ENCODE assay signal across 8 cellular contexts in the genomic region with DNA sequence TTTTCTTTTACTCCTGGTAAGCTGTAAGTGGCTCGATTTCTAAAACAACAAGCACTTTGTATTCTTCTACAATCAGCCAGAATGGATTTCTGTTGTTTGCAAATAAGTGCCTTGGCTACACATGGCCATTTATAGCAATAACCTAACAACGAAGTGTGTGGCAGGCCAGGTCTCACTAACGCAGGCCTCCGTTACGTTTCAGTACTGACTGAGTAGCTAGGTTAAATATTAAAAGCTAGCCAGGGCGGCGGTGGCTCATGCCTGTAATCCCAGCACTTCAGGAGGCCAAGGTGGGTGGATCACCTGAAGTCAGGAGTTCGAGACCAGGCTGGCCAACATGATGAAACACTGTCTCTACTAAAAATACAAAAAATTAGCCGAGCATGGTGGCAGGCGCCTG. TPM values are rescaled to one million over a fixed set of nuclear protein-coding genes. Genes with fewer than 3 reads are reported as not detected.
DNase-seq lines count a peak whose midpoint lies in the region; ATAC-seq, FAIRE-seq and TF ChIP-seq lines count a peak whose summit lies in the region.
"Not testable (repeated sequence)": the region's sequence is repeated elsewhere in the genome, so short reads cannot be mapped to it uniquely, and the experiment has no call there.

No MANE protein-coding gene starts in this region.

- FAIRE-seq in A549 (lab: Jason Lieb, UNC) = not testable (repeated sequence)

- not testable (repeated sequence) for H2AFZ ChIP-seq in DND-41 (ENCODE audit: low read depth, low read length)

- H3K4me1 ChIP-seq in A549 (peaks cover 82% of the 10 kb centered on the region), DND-41 (ENCODE audit: insufficient read depth, low read length) (peaks cover 88% of the 10 kb centered on the region), esophagus muscularis mucosa (peaks cover 85 to 100% (median 96%) of the 10 kb centered on the region in 4 donors), mucosa of descending colon (ENCODE audit: low read depth) (peaks cover 57% of the 10 kb centered on the region), gastrocnemius medialis (peaks cover 90 to 94% of the 10 kb centered on the region in 2 donors), upper lobe of right lung (peaks cover 88% of the 10 kb centered on the region)

- H3K36me3 Mint-ChIP-seq in activated naive CD8-positive, alpha-beta T cell = not testable (repeated sequence)

- peak overlapping the region; percentile 21; the same call in 1 of the 3 replicates for H3K4me2 ChIP-seq in A549
- H3K4me2 ChIP-seq in DND-41 (ENCODE audit: insufficient read depth, low read length) = not testable (repeated sequence)

- 52% methylated on average over 10 of the region's 10 CpGs for WGBS in A549 (ENCODE audit: missing lambda C conversion rate)
- 71% methylated on average over 10 of the region's 10 CpGs for WGBS in esophagus muscularis mucosa

- TF ChIP-seq RAD21 in A549 (conservative IDR thresholded peaks at IDR 0.05 in 1 of 2, IDR thresholded peaks at IDR 0.05 in 1 of 2) = not testable (repeated sequence)

- peak overlapping the region; percentile 22 for H3K27ac Mint-ChIP-seq in activated naive CD8-positive, alpha-beta T cell

- peaks cover 21% of the 10 kb centered on the region for H3K36me3 ChIP-seq in DND-41 (ENCODE audit: insufficient read depth, low read length)
- not testable (repeated sequence) for H3K36me3 ChIP-seq in esophagus muscularis mucosa; mucosa of descending colon (ENCODE audit: low read depth); gastrocnemius medialis; upper lobe of right lung

- H3K27ac ChIP-seq in A549 (peak overlapping the region; percentile 30 to 46; a peak in 3 of 6 replicates), DND-41 (ENCODE audit: low read length) (peak overlapping the region; percentile 88; the same call in 1 of the 2 replicates), esophagus muscularis mucosa (replicated peaks in 1 of 4) (peak overlapping the region in 3 of 4 donors; percentile 9 to 45 (median 37)), gastrocnemius medialis (peak overlapping the region; percentile 84 to 87 (median 86)), upper lobe of right lung (peak overlapping the region; percentile 17)

- H3K27me3 Mint-ChIP-seq in activated naive CD8-positive, alpha-beta T cell = not testable (repeated sequence)

- not testable (repeated sequence) for TF ChIP-seq CTCF in A549 (IDR thresholded peaks at IDR 0.05); DND-41 (IDR thresholded peaks at IDR 0.05; ENCODE audit: borderline replicate concordance, extremely low read depth, low read length, poor library complexity, severe bottlenecking); esophagus muscularis mucosa (IDR thresholded peaks at IDR 0.05); mucosa of descending colon (IDR thresholded peaks at IDR 0.05); gastrocnemius medialis (IDR thresholded peaks at IDR 0.05 in 4 of 5, conservative IDR thresholded peaks at IDR 0.05 in 1 of 5); upper lobe of right lung (IDR thresholded peaks at IDR 0.05)

- peaks cover 98% of the 10 kb centered on the region for H3K79me2 ChIP-seq in DND-41 (ENCODE audit: insufficient read depth, low read length)

- H3K9ac ChIP-seq in DND-41 (ENCODE audit: low read depth, low read length) = not testable (repeated sequence)

- intact Hi-C loops in esophagus muscularis mucosa (cut with DNase I); left colon (cut with DNase I, micrococcal nuclease); mucosa of descending colon (cut with DNase I, micrococcal nuclease); gastrocnemius medialis (cut with DNase I; ENCODE audit: low total_unique reads); upper lobe of right lung (cut with DNase I): not testable (repeated sequence)

- not testable (repeated sequence) for TF ChIP-seq POLR2A in A549 (IDR thresholded peaks at IDR 0.05; ENCODE audit: low read length); esophagus muscularis mucosa (IDR thresholded peaks at IDR 0.05; ENCODE audit: low read depth); gastrocnemius medialis (IDR thresholded peaks at IDR 0.05)

- H3K4me3 ChIP-seq in A549; DND-41 (ENCODE audit: low read depth in 1 of 2, low read length in 2 of 2); esophagus muscularis mucosa; mucosa of descending colon; gastrocnemius medialis; upper lobe of right lung: not testable (repeated sequence)

- H3K27me3 ChIP-seq in DND-41 (ENCODE audit: insufficient read depth, low read length, poor library complexity); esophagus muscularis mucosa; gastrocnemius medialis; upper lobe of right lung: not testable (repeated sequence)

- DNase-seq in A549 (ENCODE audit: low read depth in 1 of 2, low spot score in 1 of 2); DND-41; esophagus muscularis mucosa (ENCODE audit: extremely low spot score); left colon; mucosa of descending colon; gastrocnemius medialis: not testable (repeated sequence)
- peak; percentile 30 for DNase-seq in upper lobe of right lung

- peaks cover 58% of the 10 kb centered on the region for H4K20me1 ChIP-seq in DND-41 (ENCODE audit: insufficient read depth, low read length)

- not testable (repeated sequence) for ATAC-seq in A549; DND-41 (ENCODE audit: insufficient read depth, low read depth); gastrocnemius medialis; upper lobe of right lung
- ATAC-seq in left colon = peak; percentile 53
- peak; percentile 50 for ATAC-seq in mucosa of descending colon

- peaks cover 96% of the 10 kb centered on the region for H3K4me1 Mint-ChIP-seq in activated naive CD8-positive, alpha-beta T cell (ENCODE audit: low read depth)

- TF ChIP-seq EP300 in A549 (IDR thresholded peaks at IDR 0.05); esophagus muscularis mucosa (IDR thresholded peaks at IDR 0.05): not testable (repeated sequence)

- in situ Hi-C loops in gastrocnemius medialis (cut with MboI; ENCODE audit: low sequenced_read_pairs in 4 of 4) = not testable (repeated sequence)

- not testable (repeated sequence) for H3K9me3 Mint-ChIP-seq in activated naive CD8-positive, alpha-beta T cell (ENCODE audit: low read depth)

- not testable (repeated sequence) for H3K4me3 Mint-ChIP-seq in activated naive CD8-positive, alpha-beta T cell

- POLR2A ChIA-PET in A549 (lab: Yijun Ruan, JAX) = not testable (repeated sequence)

- CTCF ChIA-PET in A549 (lab: Yijun Ruan, JAX) = interaction anchor here (1.0 to 1.7 kb wide), 4 partner anchors 9 to 43 kb away, joined by 3 to 4 read pairs (median 4); no protein-coding TSS in a partner anchor

- H3K9me3 ChIP-seq in A549; DND-41 (ENCODE audit: insufficient read depth, low read length, severe bottlenecking); esophagus muscularis mucosa; mucosa of descending colon; gastrocnemius medialis; upper lobe of right lung: not testable (repeated sequence)

RNA-seq across cellular contexts. Expression of gene CCDC12, which starts 19.1 kb away (rescaled TPM):
- polyA plus RNA-seq in A549 (2011; rRNA removed) = 21.7 and 34.8 TPM in 2 replicates
- polyA plus RNA-seq in A549 (2012; cell fraction: cytosol; rRNA removed) = 53.8 and 83.7 TPM in 2 replicates
- 44.0 and 54.7 TPM in 2 replicates for polyA plus RNA-seq in A549 (2012; cell fraction: nucleus; rRNA removed)
- 74.2 to 81.0 TPM (median 79.2 TPM) in 3 replicates for polyA plus RNA-seq in A549 (2017; fragmentation: RNase III; extraction: RNeasy Plus Mini Kit Qiagen cat#74134 plus additional on column Dnase treatment)
- 30.5 and 33.9 TPM in 2 replicates for polyA minus RNA-seq in A549 (2011; rRNA and poly(A)+ RNA removed)
- 10 to 100 TPM; 27.5 to 54.8 (median 36.7) TPM for total RNA-seq in esophagus muscularis mucosa
- total RNA-seq in left colon = 10 to 100 TPM; 40.0 to 54.4 TPM
- 10 to 100 TPM; 40.7 to 59.2 (median 45.0) TPM for total RNA-seq in mucosa of descending colon
- total RNA-seq in gastrocnemius medialis = 10 to 100 TPM; 24.6 to 32.0 (median 29.0) TPM
- total RNA-seq in upper lobe of right lung = 42.1 TPM

RNA-seq across cellular contexts. Expression of gene NBEAL2, which starts 22.0 kb away (rescaled TPM):
- polyA plus RNA-seq in A549 (2011; rRNA removed) (9.6 and 13.3 TPM in 2 replicates), A549 (2017; fragmentation: RNase III; extraction: RNeasy Plus Mini Kit Qiagen cat#74134 plus additional on column Dnase treatment) (43.4 to 54.0 TPM (median 47.3 TPM) in 3 replicates)
- 45.5 and 60.4 TPM in 2 replicates for polyA plus RNA-seq in A549 (2012; cell fraction: cytosol; rRNA removed)
- 409 and 469 TPM in 2 replicates for polyA plus RNA-seq in A549 (2012; cell fraction: nucleus; rRNA removed)
- 14.9 and 24.5 TPM in 2 replicates for polyA minus RNA-seq in A549 (2011; rRNA and poly(A)+ RNA removed)
- total RNA-seq in esophagus muscularis mucosa (10 to 100 TPM; 16.6 to 22.1 (median 21.2) TPM), left colon (10 to 100 TPM; 51.4 to 98.1 TPM), mucosa of descending colon (10 to 100 TPM; 49.2 to 94.0 (median 53.7) TPM), gastrocnemius medialis (1 to 10 TPM; 4.1 to 8.7 (median 7.5) TPM), upper lobe of right lung (116 TPM)

Comparison
In these comparisons a context has a peak if more than half of its experiments do, and no peak if none do; other contexts are left out.
1. H3K27ac ChIP-seq: peak in every context shown above with its lines; median percentile 88 in DND-41; 86 in gastrocnemius medialis; 38 in A549; 37 in esophagus muscularis mucosa; 17 in upper lobe of right lung.